ENCODE assay signal across 12 cellular contexts in genomic region chr14:74952195-74952665, GRCh38. TPM values are rescaled to one million over a fixed set of nuclear protein-coding genes. Genes with fewer than 3 reads are reported as not detected.
"Had no signal": no experiment of that assay in that cellular context is flagged by ENCODE, and none has a peak within 500 bp of the region (broad histone marks: within the 10 kb centered on the region; RNA-seq: fewer than 3 reads in every experiment).

No MANE protein-coding gene starts in this region.

- DNase-seq: activated CD8-positive, alpha-beta memory T cell treated with anti-CD3 and anti-CD28 coated beads for 24 hours; activated naive CD4-positive, alpha-beta T cell treated with anti-CD3 and anti-CD28 coated beads for 36 hours; adrenal gland; colonic mucosa; effector CD8-positive, alpha-beta T cell; gastrocnemius medialis; naive thymus-derived CD8-positive, alpha-beta T cell; occipital lobe; T1000 had no signal

- H3K9me3 ChIP-seq: adrenal gland, colonic mucosa, gastrocnemius medialis had no signal

- H3K4me3 Mint-ChIP-seq: activated naive CD4-positive, alpha-beta T cell treated with anti-CD3 and anti-CD28 coated beads for 36 hours; stimulated activated effector memory CD8-positive, alpha-beta T cell treated with anti-CD3 and anti-CD28 coated beads, Interleukin-12 subunit alpha, Interleukin-12 subunit beta, amount 100 ng/mL, for 72 hours had no signal

- H3K27me3 ChIP-seq: adrenal gland, colonic mucosa had no signal

- H3K4me3 ChIP-seq: adrenal gland, colonic mucosa, lung had no signal

- H3K27ac Mint-ChIP-seq: activated naive CD4-positive, alpha-beta T cell treated with anti-CD3 and anti-CD28 coated beads for 36 hours; naive thymus-derived CD8-positive, alpha-beta T cell; stimulated activated effector memory CD8-positive, alpha-beta T cell treated with anti-CD3 and anti-CD28 coated beads, Interleukin-12 subunit alpha, Interleukin-12 subunit beta, amount 100 ng/mL, for 72 hours had no signal

- H3K9me3 Mint-ChIP-seq: activated naive CD4-positive, alpha-beta T cell treated with anti-CD3 and anti-CD28 coated beads for 36 hours; naive thymus-derived CD8-positive, alpha-beta T cell; stimulated activated effector memory CD8-positive, alpha-beta T cell treated with anti-CD3 and anti-CD28 coated beads, Interleukin-12 subunit alpha, Interleukin-12 subunit beta, amount 100 ng/mL, for 72 hours had no signal

- H3K36me3 ChIP-seq: adrenal gland, colonic mucosa, gastrocnemius medialis had no signal

- H3K36me3 Mint-ChIP-seq: naive thymus-derived CD8-positive, alpha-beta T cell; stimulated activated effector memory CD8-positive, alpha-beta T cell treated with anti-CD3 and anti-CD28 coated beads, Interleukin-12 subunit alpha, Interleukin-12 subunit beta, amount 100 ng/mL, for 72 hours had no signal

- ATAC-seq: gastrocnemius medialis; naive thymus-derived CD8-positive, alpha-beta T cell; stimulated activated effector memory CD8-positive, alpha-beta T cell treated with anti-CD3 and anti-CD28 coated beads, Interleukin-12 subunit alpha, Interleukin-12 subunit beta, amount 100 ng/mL, for 72 hours had no signal

- H3K27ac ChIP-seq: adrenal gland, epithelial cell of prostate had no signal

RNA-seq across cellular contexts. Expression of gene PGF, which starts 3.2 kb away (rescaled TPM):
- total RNA-seq: naive thymus-derived CD8-positive, alpha-beta T cell had no signal
